In genomic region chr12:55636116-55636655, GRCh38 we compare ENCODE assay signal across 15 cellular contexts. TPM values are rescaled to one million over a fixed set of nuclear protein-coding genes. Genes with fewer than 3 reads are reported as not detected.
DNase-seq lines count a peak whose midpoint lies in the region; ATAC-seq and TF ChIP-seq lines count a peak whose summit lies in the region.
"Had no signal": no experiment of that assay in that cellular context is flagged by ENCODE, and none has a peak within 500 bp of the region (broad histone marks: within the 10 kb centered on the region; RNA-seq: fewer than 3 reads in every experiment).

No MANE protein-coding gene starts in this region.

- H3K27me3 ChIP-seq in HL-60 (ENCODE audit: insufficient read depth, poor library complexity, severe bottlenecking) (no peaks in the 10 kb centered on the region), right cardiac atrium (ENCODE audit: control insufficient read depth, insufficient read depth) (no peaks in the 10 kb centered on the region)

- TF ChIP-seq CTCF in HL-60 (IDR thresholded peaks at IDR 0.05; ENCODE audit: insufficient read depth, low read length) = no peak

- H3K27ac ChIP-seq in HL-60 (replicated peaks) (peak overlapping the region; percentile 32; the same call in 1 of the 2 replicates), right cardiac atrium (ENCODE audit: low read length) (peak overlapping the region; percentile 92)
- H3K27ac ChIP-seq: A549, C4-2B had no signal

- no peak for DNase-seq in activated CD4-positive, alpha-beta T cell treated with anti-CD3 and anti-CD28 coated beads, Interleukin-2, amount 10 ng/mL, durations not matched to agents 24 days and 14 days
- DNase-seq in activated CD4-positive, alpha-beta T cell treated with anti-CD3 and anti-CD28 coated beads for 4 hours = no peak
- no peak for DNase-seq in HL-60 (ENCODE audit: low read depth in 1 of 2, low spot score in 1 of 2)
- DNase-seq in activated T-helper 2 cell treated with anti-CD3 and anti-CD28 coated beads, Interferon-gamma antibody, Interleukin-2, Interleukin-4, amounts not matched to agents 10 μg/mL and 5 μg/mL and 100 μg/mL, durations not matched to agents 14 hours and 24 hours and 36 hours (ENCODE audit: low spot score) = no peak
- DNase-seq in right cardiac atrium = no peak
- no peak for DNase-seq in stimulated activated CD4-positive, alpha-beta T cell treated with anti-CD3 and anti-CD28 coated beads, Interleukin-12 subunit alpha, Interleukin-12 subunit beta, amount 100 ng/mL, for 4 hours
- DNase-seq: KBM-7, NCI-H1092, NCI-H1694, NCI-H345 had no signal

- H3K4me1 ChIP-seq in right cardiac atrium (ENCODE audit: control insufficient read depth, insufficient read depth, low read length) = peaks cover 3% of the 10 kb centered on the region
- H3K4me1 ChIP-seq: A549 had no signal

- WGBS in right cardiac atrium = 60% methylated on average over 6 of the region's 6 CpGs

- H3K27ac Mint-ChIP-seq in activated CD4-positive, alpha-beta T cell treated with anti-CD3 and anti-CD28 coated beads, Interleukin-2, amount 10 ng/mL, durations not matched to agents 24 days and 14 days = peak overlapping the region; percentile 58
- H3K27ac Mint-ChIP-seq in activated T-helper 2 cell treated with anti-CD3 and anti-CD28 coated beads, Interferon-gamma antibody, Interleukin-2, Interleukin-4, amounts not matched to agents 10 μg/mL and 5 μg/mL and 100 μg/mL, durations not matched to agents 14 hours and 24 hours and 36 hours = peak overlapping the region; percentile 88
- H3K27ac Mint-ChIP-seq: GM23338 had no signal

- no peaks in the 10 kb centered on the region for H3K9me3 Mint-ChIP-seq in activated CD4-positive, alpha-beta T cell treated with anti-CD3 and anti-CD28 coated beads, Interleukin-2, amount 10 ng/mL, durations not matched to agents 24 days and 14 days
- H3K9me3 Mint-ChIP-seq in activated T-helper 2 cell treated with anti-CD3 and anti-CD28 coated beads, Interferon-gamma antibody, Interleukin-2, Interleukin-4, amounts not matched to agents 10 μg/mL and 5 μg/mL and 100 μg/mL, durations not matched to agents 14 hours and 24 hours and 36 hours = no peaks in the 10 kb centered on the region
- H3K9me3 Mint-ChIP-seq: GM23338 had no signal

- H3K27me3 Mint-ChIP-seq in activated CD4-positive, alpha-beta T cell treated with anti-CD3 and anti-CD28 coated beads, Interleukin-2, amount 10 ng/mL, durations not matched to agents 24 days and 14 days = peaks cover 8% of the 10 kb centered on the region
- no peaks in the 10 kb centered on the region for H3K27me3 Mint-ChIP-seq in activated T-helper 2 cell treated with anti-CD3 and anti-CD28 coated beads, Interferon-gamma antibody, Interleukin-2, Interleukin-4, amounts not matched to agents 10 μg/mL and 5 μg/mL and 100 μg/mL, durations not matched to agents 14 hours and 24 hours and 36 hours (ENCODE audit: low read depth)

- ATAC-seq in right cardiac atrium = peak; percentile 80 to 81
- no peak for ATAC-seq in GM21528 (IDR thresholded peaks at IDR 0.05; ENCODE audit: low FRiP score, unreplicated experiment)
- ATAC-seq: A549, GM23338 had no signal

- no peak overlapping the region for H3K4me3 ChIP-seq in HL-60 (replicated peaks; ENCODE audit: insufficient read depth, low read length)
- no peak overlapping the region for H3K4me3 ChIP-seq in right cardiac atrium (ENCODE audit: low read length)
- H3K4me3 ChIP-seq: A549, GM23338 had no signal

- peak overlapping the region; percentile 5 for H3K4me3 Mint-ChIP-seq in activated CD4-positive, alpha-beta T cell treated with anti-CD3 and anti-CD28 coated beads, Interleukin-2, amount 10 ng/mL, durations not matched to agents 24 days and 14 days
- H3K4me3 Mint-ChIP-seq in activated T-helper 2 cell treated with anti-CD3 and anti-CD28 coated beads, Interferon-gamma antibody, Interleukin-2, Interleukin-4, amounts not matched to agents 10 μg/mL and 5 μg/mL and 100 μg/mL, durations not matched to agents 14 hours and 24 hours and 36 hours (ENCODE audit: low read depth) = peak overlapping the region; percentile 74
- H3K4me3 Mint-ChIP-seq: GM23338 had no signal

- H3K36me3 Mint-ChIP-seq in activated CD4-positive, alpha-beta T cell treated with anti-CD3 and anti-CD28 coated beads, Interleukin-2, amount 10 ng/mL, durations not matched to agents 24 days and 14 days (ENCODE audit: low read depth) = peaks cover 3% of the 10 kb centered on the region
- no peaks in the 10 kb centered on the region for H3K36me3 Mint-ChIP-seq in activated T-helper 2 cell treated with anti-CD3 and anti-CD28 coated beads, Interferon-gamma antibody, Interleukin-2, Interleukin-4, amounts not matched to agents 10 μg/mL and 5 μg/mL and 100 μg/mL, durations not matched to agents 14 hours and 24 hours and 36 hours (ENCODE audit: low read depth)

- no peaks in the 10 kb centered on the region for H3K9me3 ChIP-seq in right cardiac atrium (ENCODE audit: control insufficient read depth, low read length)
- H3K9me3 ChIP-seq: A549 had no signal

- intact Hi-C loops in activated CD4-positive, alpha-beta T cell treated with anti-CD3 and anti-CD28 coated beads, Interleukin-2, amount 10 ng/mL, durations not matched to agents 24 days and 14 days (cut with micrococcal nuclease) = no loop called here
- intact Hi-C loops in activated T-helper 2 cell treated with anti-CD3 and anti-CD28 coated beads, Interferon-gamma antibody, Interleukin-2, Interleukin-4, amounts not matched to agents 10 μg/mL and 5 μg/mL and 100 μg/mL, durations not matched to agents 14 hours and 24 hours and 36 hours (cut with micrococcal nuclease) = no loop called here
- intact Hi-C loops in right cardiac atrium (cut with DNase I) = no loop called here

- H3K4me1 Mint-ChIP-seq in activated CD4-positive, alpha-beta T cell treated with anti-CD3 and anti-CD28 coated beads, Interleukin-2, amount 10 ng/mL, durations not matched to agents 24 days and 14 days = peaks cover 4% of the 10 kb centered on the region
- H3K4me1 Mint-ChIP-seq in activated T-helper 2 cell treated with anti-CD3 and anti-CD28 coated beads, Interferon-gamma antibody, Interleukin-2, Interleukin-4, amounts not matched to agents 10 μg/mL and 5 μg/mL and 100 μg/mL, durations not matched to agents 14 hours and 24 hours and 36 hours (ENCODE audit: low read depth) = peaks cover 9% of the 10 kb centered on the region
- H3K4me1 Mint-ChIP-seq: GM23338 had no signal

RNA-seq across cellular contexts. Expression of gene OR10P1, which starts 0.5 kb away (rescaled TPM):
- not detected in 2 replicates for total RNA-seq in activated CD4-positive, alpha-beta T cell treated with anti-CD3 and anti-CD28 coated beads, Interleukin-2, amount 10 ng/mL, durations not matched to agents 24 days and 14 days
- total RNA-seq in activated T-helper 2 cell treated with anti-CD3 and anti-CD28 coated beads, Interferon-gamma antibody, Interleukin-2, Interleukin-4, amounts not matched to agents 10 μg/mL and 5 μg/mL and 100 μg/mL, durations not matched to agents 14 hours and 24 hours and 36 hours = not detected in 2 replicates
- total RNA-seq in right cardiac atrium = 1 to 10 TPM; 1.3 to 2.9 (median 1.4) TPM
- polyA plus RNA-seq in right cardiac atrium = 1.6 TPM
- total RNA-seq: GM23338, M059J had no signal
- polyA plus RNA-seq: A549, GM23338 had no signal
